8 cellular contexts compared by ENCODE assay signal in genomic region chr10:84138478-84139125, GRCh38. TPM values are rescaled to one million over a fixed set of nuclear protein-coding genes. Genes with fewer than 3 reads are reported as not detected.
A peak's percentile ranks its signal among the peaks of the same experiment; 100 is the strongest.
DNase-seq lines count a peak whose midpoint lies in the region; ATAC-seq and TF ChIP-seq lines count a peak whose summit lies in the region.

No MANE protein-coding gene starts in this region.

- intact Hi-C loops in activated B cell treated with CpG ODN at 0.5 μM for 24 hours (cut with micrococcal nuclease) = loop anchor here (1.0 kb wide), 5 partner anchors 11 to 190 kb away; partner anchors contain the start of gene CCSER2

- TF ChIP-seq CTCF in BE2C (IDR thresholded peaks at IDR 0.05; ENCODE audit: low read depth, low read length) (no peak), HFFc6 (IDR thresholded peaks at IDR 0.05) (no peak), activated B cell treated with CpG ODN at 0.5 μM for 24 hours (IDR thresholded peaks at IDR 0.05) (no peak), chondrocyte (IDR thresholded peaks at IDR 0.05) (no peak)

- H3K27me3 Mint-ChIP-seq in HFFc6 (ENCODE audit: insufficient read depth) (no peaks in the 10 kb centered on the region; the same call in none of the 2 replicates), activated B cell treated with CpG ODN at 0.5 μM for 24 hours (no peaks in the 10 kb centered on the region), chondrocyte (ENCODE audit: low read depth) (peaks cover 14% of the 10 kb centered on the region)

- CTCF ChIA-PET in activated B cell treated with CpG ODN at 0.5 μM for 24 hours (lab: Charles Lee) = interaction anchor here (0.9 to 1.0 kb wide), 2 partner anchors 9 to 11 kb away, joined by 3 read pairs; no protein-coding TSS in a partner anchor

- H3K9me3 ChIP-seq in BE2C = no peaks in the 10 kb centered on the region
- no peaks in the 10 kb centered on the region for H3K9me3 ChIP-seq in mononuclear cell (ENCODE audit: low read depth, low read length)

- peaks cover 12% of the 10 kb centered on the region for H3K36me3 Mint-ChIP-seq in HFFc6 (ENCODE audit: low read depth)
- peaks cover 31% of the 10 kb centered on the region for H3K36me3 Mint-ChIP-seq in activated B cell treated with CpG ODN at 0.5 μM for 24 hours (ENCODE audit: low read depth)
- peaks cover 8% of the 10 kb centered on the region for H3K36me3 Mint-ChIP-seq in chondrocyte (ENCODE audit: low read depth)

- H3K9me3 Mint-ChIP-seq in HFFc6 = no peaks in the 10 kb centered on the region
- no peaks in the 10 kb centered on the region for H3K9me3 Mint-ChIP-seq in activated B cell treated with CpG ODN at 0.5 μM for 24 hours
- no peaks in the 10 kb centered on the region for H3K9me3 Mint-ChIP-seq in chondrocyte (ENCODE audit: low read depth)

- H3K36me3 ChIP-seq in BE2C = peaks cover 16% of the 10 kb centered on the region

- no peak for DNase-seq in BE2C
- no peak for DNase-seq in HFFc6
- no peak for DNase-seq in activated B cell treated with CpG ODN at 0.5 μM for 24 hours
- no peak for DNase-seq in chondrocyte (ENCODE audit: low spot score)
- peak; percentile 77 for DNase-seq in stimulated activated naive CD4-positive, alpha-beta T cell treated with Interleukin-2 at 50 U/mL for 16 hours (lab: John Stamatoyannopoulos, UW)

- ATAC-seq in activated B cell treated with CpG ODN at 0.5 μM for 24 hours (ENCODE audit: low read depth) (no peak), GM21367 (IDR thresholded peaks at IDR 0.05; ENCODE audit: unreplicated experiment) (no peak), GM18505 (IDR thresholded peaks at IDR 0.05; ENCODE audit: unreplicated experiment) (no peak)

- peak overlapping the region; percentile 99 for H3K4me3 Mint-ChIP-seq in HFFc6
- H3K4me3 Mint-ChIP-seq in activated B cell treated with CpG ODN at 0.5 μM for 24 hours = peak overlapping the region; percentile 96
- H3K4me3 Mint-ChIP-seq in chondrocyte (ENCODE audit: unreplicated experiment) = peak overlapping the region; percentile 95

- peaks cover 26% of the 10 kb centered on the region for H3K4me1 Mint-ChIP-seq in HFFc6 (ENCODE audit: low read depth)
- H3K4me1 Mint-ChIP-seq in activated B cell treated with CpG ODN at 0.5 μM for 24 hours = peaks cover 31% of the 10 kb centered on the region
- H3K4me1 Mint-ChIP-seq in chondrocyte (ENCODE audit: low read depth) = peaks cover 25% of the 10 kb centered on the region

- H3K4me3 ChIP-seq in BE2C (ENCODE audit: low read depth, low read length) (peak overlapping the region; percentile 91), mononuclear cell (ENCODE audit: low read length) (peak overlapping the region; percentile 87)

- H3K4me1 ChIP-seq in BE2C (peaks cover 2% of the 10 kb centered on the region; the same call in 1 of the 2 replicates), mononuclear cell (ENCODE audit: insufficient read depth, low read length) (peaks cover 13% of the 10 kb centered on the region)

- H3K27ac Mint-ChIP-seq in HFFc6 (peak overlapping the region; percentile 99), activated B cell treated with CpG ODN at 0.5 μM for 24 hours (peak overlapping the region; percentile 94), chondrocyte (ENCODE audit: unreplicated experiment) (peak overlapping the region; percentile 98)

- POLR2A ChIA-PET in activated B cell treated with CpG ODN at 0.5 μM for 24 hours (lab: Charles Lee) = interaction anchor here (0.9 to 2.4 kb wide), 5 partner anchors 9 to 190 kb away, joined by 3 to 14 read pairs (median 6); partner anchors contain the start of gene CCSER2

- H3K27me3 ChIP-seq in BE2C (no peaks in the 10 kb centered on the region), mononuclear cell (ENCODE audit: insufficient read depth, low read length) (peaks cover 2% of the 10 kb centered on the region)

- TF ChIP-seq POLR2A in GM18505 (IDR thresholded peaks at IDR 0.05; ENCODE audit: borderline replicate concordance, extremely low read depth, insufficient read depth, insufficient read length) = no peak

RNA-seq across cellular contexts. Expression of gene GHITM, which starts 0.7 kb away (rescaled TPM):
- 198 TPM for polyA plus RNA-seq in BE2C (2012; ENCODE audit: insufficient read depth, insufficient read length, low read depth)
- 100 to 1,000 TPM; 137 to 155 (median 142) TPM for total RNA-seq in HFFc6 (2021; fragmentation: NEBNext Ultra II Directional; extraction: Animal tissue kit (Norgen Biotek cat#: 25700))
- total RNA-seq in activated B cell treated with CpG ODN at 0.5 μM for 24 hours = 113 and 114 TPM in 2 replicates
- total RNA-seq in chondrocyte = 106 to 114 TPM (median 109 TPM) in 3 replicates
- 92.7 TPM for total RNA-seq in mononuclear cell

RNA-seq across cellular contexts. Expression of gene GPR15LG, which starts 35.0 kb away (rescaled TPM):
- polyA plus RNA-seq in BE2C (2012; ENCODE audit: insufficient read depth, insufficient read length, low read depth) = not detected
- total RNA-seq in HFFc6 (2021; fragmentation: NEBNext Ultra II Directional; extraction: Animal tissue kit (Norgen Biotek cat#: 25700)) = not detected
- total RNA-seq in activated B cell treated with CpG ODN at 0.5 μM for 24 hours = not detected in 2 replicates
- total RNA-seq in chondrocyte = not detected in 3 replicates
- not detected for total RNA-seq in mononuclear cell

RNA-seq across cellular contexts. Expression of gene CDHR1, which starts 55.7 kb away (rescaled TPM):
- polyA plus RNA-seq in BE2C (2012; ENCODE audit: insufficient read depth, insufficient read length, low read depth) = 0.48 TPM
- total RNA-seq in HFFc6 (2021; fragmentation: NEBNext Ultra II Directional; extraction: Animal tissue kit (Norgen Biotek cat#: 25700)) = not detected
- total RNA-seq in activated B cell treated with CpG ODN at 0.5 μM for 24 hours (2.8 and 3.7 TPM in 2 replicates), chondrocyte (0.24 to 5.1 TPM (median 3.5 TPM) in 3 replicates), mononuclear cell (0.31 TPM)
